20 cellular contexts compared by ENCODE assay signal in the genomic region with DNA sequence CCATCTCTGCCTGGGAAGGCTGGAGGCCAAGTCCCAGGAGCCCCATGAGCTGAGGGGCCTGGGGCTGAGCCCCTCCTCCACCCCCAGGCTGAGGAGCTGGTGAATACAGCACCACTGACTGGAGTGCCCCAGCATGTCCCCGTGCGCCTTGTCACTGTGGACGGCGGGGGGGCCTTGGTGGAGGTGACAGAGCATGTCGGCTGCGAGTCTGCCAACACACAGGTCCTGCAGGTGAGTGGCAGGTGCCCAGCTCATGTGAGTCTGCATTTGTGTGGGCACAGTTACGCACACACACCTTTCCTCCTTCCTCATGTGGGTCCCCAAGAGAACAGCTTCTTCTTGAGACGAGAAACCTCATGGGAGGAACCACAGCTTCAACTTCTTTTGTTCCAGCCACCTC. TPM values are rescaled to one million over a fixed set of nuclear protein-coding genes. Genes with fewer than 3 reads are reported as not detected.
"Had no signal": no experiment of that assay in that cellular context is flagged by ENCODE, and none has a peak within 500 bp of the region (broad histone marks: within the 10 kb centered on the region; RNA-seq: fewer than 3 reads in every experiment).

No MANE protein-coding gene starts in this region.

- DNase-seq: activated CD4-positive, alpha-beta T cell treated with anti-CD3 and anti-CD28 coated beads, Interleukin-2, amount 50 U/mL, for 1 hour; activated naive CD4-positive, alpha-beta T cell treated with Interleukin-2 at 50 U/mL for 16 hours; activated naive CD8-positive, alpha-beta T cell treated with anti-CD3 and anti-CD28 coated beads, Interleukin-2, amount 50 U/mL, for 24 hours; cerebellar nuclear complex; effector CD8-positive, alpha-beta T cell; foreskin keratinocyte; head of caudate nucleus; left colon; pancreas; stimulated activated CD4-positive, alpha-beta T cell treated with anti-CD3 and anti-CD28 coated beads, Interleukin-2, amount 100 ng/mL, for 48 hours; stimulated activated naive CD4-positive, alpha-beta T cell; T-helper 9 cell; tibial artery had no signal

- H3K4me3 ChIP-seq: ascending aorta, breast epithelium, lower lobe of right lung, pancreas, tibial artery had no signal

- H3K4me1 Mint-ChIP-seq: activated naive CD8-positive, alpha-beta T cell treated with anti-CD3 and anti-CD28 coated beads, Interleukin-2, amount 50 U/mL, for 24 hours; mesothelial cell of epicardium had no signal

- H3K27ac Mint-ChIP-seq: activated naive CD8-positive, alpha-beta T cell treated with anti-CD3 and anti-CD28 coated beads, Interleukin-2, amount 50 U/mL, for 24 hours; activated T-helper 1 cell treated with anti-CD3 and anti-CD28 coated beads, Interleukin-12 subunit alpha, Interleukin-12 subunit beta, Interleukin-2, Interleukin-4 antibody, amounts not matched to agents 30 ng/mL and 10 ng/mL and 1 ng/mL, durations not matched to agents 14 hours and 24 hours and 36 hours; mesothelial cell of epicardium had no signal

- H3K27ac ChIP-seq: ascending aorta, breast epithelium, foreskin keratinocyte, lower lobe of right lung, pancreas, tibial artery had no signal

- H3K4me3 Mint-ChIP-seq: activated naive CD8-positive, alpha-beta T cell treated with anti-CD3 and anti-CD28 coated beads, Interleukin-2, amount 50 U/mL, for 24 hours; activated T-helper 1 cell treated with anti-CD3 and anti-CD28 coated beads, Interleukin-12 subunit alpha, Interleukin-12 subunit beta, Interleukin-2, Interleukin-4 antibody, amounts not matched to agents 30 ng/mL and 10 ng/mL and 1 ng/mL, durations not matched to agents 14 hours and 24 hours and 36 hours; mesothelial cell of epicardium had no signal

- H3K36me3 ChIP-seq: ascending aorta, breast epithelium, pancreas had no signal

- H3K9me3 ChIP-seq: ascending aorta, breast epithelium, lower lobe of right lung, pancreas, tibial artery had no signal

- H3K9me3 Mint-ChIP-seq: activated naive CD8-positive, alpha-beta T cell treated with anti-CD3 and anti-CD28 coated beads, Interleukin-2, amount 50 U/mL, for 24 hours; activated T-helper 1 cell treated with anti-CD3 and anti-CD28 coated beads, Interleukin-12 subunit alpha, Interleukin-12 subunit beta, Interleukin-2, Interleukin-4 antibody, amounts not matched to agents 30 ng/mL and 10 ng/mL and 1 ng/mL, durations not matched to agents 14 hours and 24 hours and 36 hours; mesothelial cell of epicardium had no signal

- H3K4me1 ChIP-seq: ascending aorta, breast epithelium, foreskin keratinocyte, pancreas, tibial artery had no signal

- ATAC-seq: activated CD4-positive, CD25-positive, alpha-beta regulatory T cell treated with anti-CD3 and anti-CD28 coated beads, Interleukin-2, amount 50 U/mL, for 24 hours; activated naive CD8-positive, alpha-beta T cell treated with anti-CD3 and anti-CD28 coated beads, Interleukin-2, amount 50 U/mL, for 24 hours; foreskin keratinocyte; left colon; lower lobe of right lung; pancreas had no signal

- FAIRE-seq: pancreas had no signal

RNA-seq across cellular contexts. Expression of a gene that starts 39.6 kb away (rescaled TPM):
- total RNA-seq: ascending aorta, renal cortical epithelial cell had no signal
